ENCODE assay signal across 6 cellular contexts in genomic region chr9:93413530-93413929, GRCh38.
"Had no signal": no experiment of that assay in that cellular context is flagged by ENCODE, and none has a peak within 500 bp of the region (broad histone marks: within the 10 kb centered on the region; RNA-seq: fewer than 3 reads in every experiment).

No MANE protein-coding gene starts in this region.

- H3K4me3 ChIP-seq: GM23338 had no signal

- H2AFZ ChIP-seq: GM23338 had no signal

- DNase-seq: H9, HCEC 1CT, KBM-7 had no signal

- ATAC-seq: GM23338 had no signal

- H3K4me2 ChIP-seq: GM23338 had no signal

- FAIRE-seq: H1, HTR-8/SVneo had no signal
